19 cellular contexts compared by ENCODE assay signal in the genomic region with DNA sequence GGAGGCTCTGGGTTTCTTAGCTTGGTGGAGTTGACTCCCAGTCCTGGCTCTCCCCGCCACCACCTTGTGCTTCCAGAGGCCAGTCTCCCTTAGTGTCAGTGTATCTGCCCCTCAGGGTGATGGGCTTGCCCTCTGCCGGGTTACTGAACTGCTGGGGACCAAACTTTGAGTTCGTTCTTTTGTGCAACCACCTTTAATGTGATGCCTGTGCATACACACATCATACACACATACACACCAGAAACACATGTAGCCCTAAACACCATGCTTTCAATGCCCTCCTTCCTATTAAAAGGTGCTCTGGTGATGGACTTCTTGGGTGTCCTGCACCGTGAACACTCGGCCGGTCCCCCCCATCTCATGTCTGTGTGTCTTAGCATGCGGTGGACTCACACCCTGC.
DNase-seq lines count a peak whose midpoint lies in the region; ATAC-seq and TF ChIP-seq lines count a peak whose summit lies in the region.
"Had no signal": no experiment of that assay in that cellular context is flagged by ENCODE, and none has a peak within 500 bp of the region (broad histone marks: within the 10 kb centered on the region; RNA-seq: fewer than 3 reads in every experiment).

No MANE protein-coding gene starts in this region.

- H3K9me3 ChIP-seq in endodermal cell (ENCODE audit: control insufficient read depth, low read length) (no peaks in the 10 kb centered on the region), A673 (ENCODE audit: low read depth, low read length, poor library complexity, severe bottlenecking) (no peaks in the 10 kb centered on the region)
- H3K9me3 ChIP-seq: BLaER1, Caco-2 had no signal

- no peak overlapping the region for H3K4me3 ChIP-seq in endodermal cell (ENCODE audit: low read length)
- H3K4me3 ChIP-seq in A673 (ENCODE audit: low read depth, low read length, poor library complexity, severe bottlenecking), result no peak overlapping the region
- H3K4me3 ChIP-seq: BLaER1, GM23338 had no signal

- H3K27ac Mint-ChIP-seq in endodermal cell (no peak overlapping the region), osteocyte (ENCODE audit: unreplicated experiment) (no peak overlapping the region), WTC11 (no peak overlapping the region)
- H3K27ac Mint-ChIP-seq: B cell; CD4-positive, CD25-positive, alpha-beta regulatory T cell; CD8-positive, alpha-beta T cell; GM23338; H9 had no signal

- H3K4me3 Mint-ChIP-seq in endodermal cell (no peak overlapping the region), osteocyte (ENCODE audit: unreplicated experiment) (no peak overlapping the region), WTC11 (no peak overlapping the region)
- H3K4me3 Mint-ChIP-seq: B cell; CD4-positive, CD25-positive, alpha-beta regulatory T cell; CD8-positive, alpha-beta T cell; GM23338; H9 had no signal

- TF ChIP-seq CTCF in endodermal cell (conservative IDR thresholded peaks at IDR 0.05) (no peak), osteocyte (IDR thresholded peaks at IDR 0.05) (no peak), WTC11 (IDR thresholded peaks at IDR 0.05) (no peak), A673 (conservative IDR thresholded peaks at IDR 0.05; ENCODE audit: low read depth, low read length) (no peak)

- DNase-seq in ecto neural progenitor cell (ENCODE audit: low spot score) (peak; percentile 24), endodermal cell (peak; percentile 13), islet precursor cell (peak; percentile 37), osteocyte (ENCODE audit: extremely low spot score, unreplicated experiment) (peak; percentile 62), WTC11 (ENCODE audit: low spot score) (no peak), EL (no peak), A673 (ENCODE audit: low spot score) (no peak)
- DNase-seq: Caco-2; CD4-positive, CD25-positive, alpha-beta regulatory T cell; CD8-positive, alpha-beta T cell; DMS153; DND-41; GDM1; H9 had no signal

- H3K27ac ChIP-seq in endodermal cell (ENCODE audit: low read depth, low read length) (no peak overlapping the region), A673 (ENCODE audit: low read depth, low read length, poor library complexity, severe bottlenecking) (no peak overlapping the region)
- H3K27ac ChIP-seq: BLaER1, C4-2B had no signal

- WGBS in endodermal cell (ENCODE audit: insufficient coverage in 1 of 2, insufficient read length in 1 of 2), 2 experiments, result 86 to 98% methylated on average over 5 to 7 of the region's 7 CpGs

- no peak for ATAC-seq in WTC11
- ATAC-seq: CD8-positive, alpha-beta T cell; GM23338; HCT116 had no signal

- H3K36me3 ChIP-seq in endodermal cell (ENCODE audit: control insufficient read depth, insufficient read depth, low read length), result no peaks in the 10 kb centered on the region
- no peaks in the 10 kb centered on the region for H3K36me3 ChIP-seq in A673 (ENCODE audit: insufficient read depth, low read length, poor library complexity, severe bottlenecking)

- H3K36me3 Mint-ChIP-seq in endodermal cell (ENCODE audit: low read depth) (no peaks in the 10 kb centered on the region), osteocyte (ENCODE audit: unreplicated experiment) (peaks cover 10% of the 10 kb centered on the region), WTC11 (no peaks in the 10 kb centered on the region)

- H3K9me3 Mint-ChIP-seq in endodermal cell (no peaks in the 10 kb centered on the region), osteocyte (ENCODE audit: unreplicated experiment) (no peaks in the 10 kb centered on the region), WTC11 (no peaks in the 10 kb centered on the region)
- H3K9me3 Mint-ChIP-seq: CD4-positive, CD25-positive, alpha-beta regulatory T cell; CD8-positive, alpha-beta T cell; GM23338; H9 had no signal

- CTCF ChIA-PET in WTC11 (lab: Charles Lee), result interaction anchor here (1.2 to 1.6 kb wide), 2 partner anchors 11 to 81 kb away, joined by 4 read pairs; no protein-coding TSS in a partner anchor
- CTCF ChIA-PET in A673 (lab: Charles Lee), result no interaction called here

- H3K27me3 Mint-ChIP-seq in endodermal cell (ENCODE audit: insufficient read depth), result no peaks in the 10 kb centered on the region
- H3K27me3 Mint-ChIP-seq in osteocyte (ENCODE audit: unreplicated experiment), result no peaks in the 10 kb centered on the region
- H3K27me3 Mint-ChIP-seq in WTC11 (ENCODE audit: low read depth), result no peaks in the 10 kb centered on the region
- H3K27me3 Mint-ChIP-seq: B cell; CD4-positive, CD25-positive, alpha-beta regulatory T cell had no signal

- no peak overlapping the region for H3K9ac ChIP-seq in endodermal cell (ENCODE audit: extremely low read depth, low read length, poor library complexity, severe bottlenecking)
- H3K9ac ChIP-seq: BLaER1 had no signal

- no peaks in the 10 kb centered on the region for H3K4me1 ChIP-seq in endodermal cell (ENCODE audit: control insufficient read depth, insufficient read depth, low read length)
- H3K4me1 ChIP-seq in A673 (ENCODE audit: insufficient read depth, low read length, poor library complexity, severe bottlenecking), result no peaks in the 10 kb centered on the region
- H3K4me1 ChIP-seq: Caco-2 had no signal

- POLR2A ChIA-PET in WTC11 (lab: Charles Lee), result no interaction called here
- POLR2A ChIA-PET in A673 (lab: Charles Lee; ENCODE audit: low non-redundant PET), result no interaction called here

- H3K4me1 Mint-ChIP-seq in endodermal cell, result no peaks in the 10 kb centered on the region
- H3K4me1 Mint-ChIP-seq in osteocyte (ENCODE audit: unreplicated experiment), result no peaks in the 10 kb centered on the region
- peaks cover 12% of the 10 kb centered on the region for H3K4me1 Mint-ChIP-seq in WTC11
- H3K4me1 Mint-ChIP-seq: CD4-positive, CD25-positive, alpha-beta regulatory T cell had no signal

- no peaks in the 10 kb centered on the region for H3K27me3 ChIP-seq in endodermal cell (ENCODE audit: control insufficient read depth, insufficient read depth, low read length, poor library complexity, severe bottlenecking)
- no peaks in the 10 kb centered on the region for H3K27me3 ChIP-seq in A673 (replicated peaks; ENCODE audit: insufficient read depth, low read depth, low read length, poor library complexity)
- H3K27me3 ChIP-seq: BLaER1 had no signal

- no TSS peak for BruUV-seq in A673 (replicated peaks; lab: Mats Ljungman, UMichigan)

- intact Hi-C loops in A673 (cut with micrococcal nuclease; ENCODE audit: unreplicated experiment), result no loop called here

TF ChIP-seq in WTC11, 78 proteins besides CTCF, POLR2A, EP300 and RAD21:
- TF ChIP-seq ZBTB21 (CRISPR knock-in tag; IDR thresholded peaks at IDR 0.05; ENCODE audit: borderline replicate concordance), result no peak
- TF ChIP-seq, protein P1, sequence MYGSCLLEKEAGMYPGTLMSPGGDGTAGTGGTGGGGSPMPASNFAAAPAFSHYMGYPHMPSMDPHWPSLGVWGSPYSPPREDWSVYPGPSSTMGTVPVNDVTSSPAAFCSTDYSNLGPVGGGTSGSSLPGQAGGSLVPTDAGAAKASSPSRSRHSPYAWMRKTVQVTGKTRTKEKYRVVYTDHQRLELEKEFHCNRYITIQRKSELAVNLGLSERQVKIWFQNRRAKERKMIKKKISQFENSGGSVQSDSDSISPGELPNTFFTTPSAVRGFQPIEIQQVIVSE (CRISPR knock-in tag; IDR thresholded peaks at IDR 0.05; ENCODE audit: borderline replicate concordance), result no peak
- TF ChIP-seq ZNF671 (CRISPR knock-in tag; IDR thresholded peaks at IDR 0.05), result no peak
- TF ChIP-seq, protein P2, sequence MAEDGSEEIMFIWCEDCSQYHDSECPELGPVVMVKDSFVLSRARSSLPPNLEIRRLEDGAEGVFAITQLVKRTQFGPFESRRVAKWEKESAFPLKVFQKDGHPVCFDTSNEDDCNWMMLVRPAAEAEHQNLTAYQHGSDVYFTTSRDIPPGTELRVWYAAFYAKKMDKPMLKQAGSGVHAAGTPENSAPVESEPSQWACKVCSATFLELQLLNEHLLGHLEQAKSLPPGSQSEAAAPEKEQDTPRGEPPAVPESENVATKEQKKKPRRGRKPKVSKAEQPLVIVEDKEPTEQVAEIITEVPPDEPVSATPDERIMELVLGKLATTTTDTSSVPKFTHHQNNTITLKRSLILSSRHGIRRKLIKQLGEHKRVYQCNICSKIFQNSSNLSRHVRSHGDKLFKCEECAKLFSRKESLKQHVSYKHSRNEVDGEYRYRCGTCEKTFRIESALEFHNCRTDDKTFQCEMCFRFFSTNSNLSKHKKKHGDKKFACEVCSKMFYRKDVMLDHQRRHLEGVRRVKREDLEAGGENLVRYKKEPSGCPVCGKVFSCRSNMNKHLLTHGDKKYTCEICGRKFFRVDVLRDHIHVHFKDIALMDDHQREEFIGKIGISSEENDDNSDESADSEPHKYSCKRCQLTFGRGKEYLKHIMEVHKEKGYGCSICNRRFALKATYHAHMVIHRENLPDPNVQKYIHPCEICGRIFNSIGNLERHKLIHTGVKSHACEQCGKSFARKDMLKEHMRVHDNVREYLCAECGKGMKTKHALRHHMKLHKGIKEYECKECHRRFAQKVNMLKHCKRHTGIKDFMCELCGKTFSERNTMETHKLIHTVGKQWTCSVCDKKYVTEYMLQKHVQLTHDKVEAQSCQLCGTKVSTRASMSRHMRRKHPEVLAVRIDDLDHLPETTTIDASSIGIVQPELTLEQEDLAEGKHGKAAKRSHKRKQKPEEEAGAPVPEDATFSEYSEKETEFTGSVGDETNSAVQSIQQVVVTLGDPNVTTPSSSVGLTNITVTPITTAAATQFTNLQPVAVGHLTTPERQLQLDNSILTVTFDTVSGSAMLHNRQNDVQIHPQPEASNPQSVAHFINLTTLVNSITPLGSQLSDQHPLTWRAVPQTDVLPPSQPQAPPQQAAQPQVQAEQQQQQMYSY (CRISPR knock-in tag; IDR thresholded peaks at IDR 0.05), result no peak
- TF ChIP-seq ZNF396 (CRISPR knock-in tag; IDR thresholded peaks at IDR 0.05; ENCODE audit: borderline replicate concordance), result no peak
- TF ChIP-seq CREB1 (CRISPR knock-in tag; IDR thresholded peaks at IDR 0.05), result no peak
- TF ChIP-seq CBFB (CRISPR knock-in tag; IDR thresholded peaks at IDR 0.05; ENCODE audit: low read depth), result no peak
- TF ChIP-seq, protein P3, sequence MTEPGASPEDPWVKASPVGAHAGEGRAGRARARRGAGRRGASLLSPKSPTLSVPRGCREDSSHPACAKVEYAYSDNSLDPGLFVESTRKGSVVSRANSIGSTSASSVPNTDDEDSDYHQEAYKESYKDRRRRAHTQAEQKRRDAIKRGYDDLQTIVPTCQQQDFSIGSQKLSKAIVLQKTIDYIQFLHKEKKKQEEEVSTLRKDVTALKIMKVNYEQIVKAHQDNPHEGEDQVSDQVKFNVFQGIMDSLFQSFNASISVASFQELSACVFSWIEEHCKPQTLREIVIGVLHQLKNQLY (CRISPR knock-in tag; IDR thresholded peaks at IDR 0.05), result no peak
- no peak for TF ChIP-seq ZNF263 (CRISPR knock-in tag; IDR thresholded peaks at IDR 0.05; ENCODE audit: low read depth)
- TF ChIP-seq TP53 (CRISPR knock-in tag; IDR thresholded peaks at IDR 0.05), result no peak
- no peak for TF ChIP-seq ATF3 (CRISPR knock-in tag; conservative IDR thresholded peaks at IDR 0.05)

Comparison
In these comparisons a context has a peak if more than half of its experiments do, and no peak if none do; other contexts are left out.
1. DNase-seq: peak in ecto neural progenitor cell (single experiment), endodermal cell (single experiment), islet precursor cell (single experiment) and osteocyte (single experiment); none in WTC11 (single experiment), EL (single experiment) and A673 (single experiment).